Comparison of ENCODE assay signal across 20 cellular contexts in the genomic region with DNA sequence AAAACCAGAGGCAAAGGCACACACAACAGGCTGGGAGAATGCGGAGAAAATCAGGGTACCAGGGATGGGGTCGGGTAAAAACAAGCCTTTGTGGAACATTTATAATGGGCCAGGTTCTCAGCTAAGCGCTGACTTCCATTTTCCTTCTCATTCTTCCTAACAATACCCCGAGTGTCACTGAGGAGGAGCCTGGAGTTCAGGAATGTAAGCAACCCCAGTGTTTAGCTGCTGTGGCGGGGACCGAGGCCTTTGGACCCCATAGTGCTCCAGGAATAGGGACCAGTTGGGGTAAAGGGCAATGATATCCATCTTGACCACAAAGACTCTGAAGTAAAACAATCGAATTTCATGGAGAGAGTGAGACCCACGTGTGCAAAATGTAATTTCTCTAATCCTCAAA.
"Had no signal": no experiment of that assay in that cellular context is flagged by ENCODE, and none has a peak within 500 bp of the region (broad histone marks: within the 10 kb centered on the region; RNA-seq: fewer than 3 reads in every experiment).

No MANE protein-coding gene starts in this region.

- H3K9ac ChIP-seq: KMS-11, SK-N-SH had no signal

- H3K4me3 Mint-ChIP-seq: IgD-negative memory B cell had no signal

- ATAC-seq: K562 had no signal

- H3K4me1 Mint-ChIP-seq: IgD-negative memory B cell had no signal

- H3K36me3 Mint-ChIP-seq: IgD-negative memory B cell had no signal

- H3K9me3 ChIP-seq: SK-N-SH had no signal

- H3K27ac Mint-ChIP-seq: IgD-negative memory B cell had no signal

- H3K4me2 ChIP-seq: KMS-11, SK-N-SH had no signal

- H3K4me3 ChIP-seq: K562 had no signal

- DNase-seq: Kasumi-1, MM.1S, NCI-H1092 treated with DMSO at 0.1 percent for 48 hours, NCI-H1436, NCI-H187, NCI-H2029, NCI-H2081 treated with DMSO at 0.1 percent for 48 hours, NCI-H2171, NCI-H226, NCI-H446, NCI-H510A, NCI-H524 treated with DMSO at 0.1 percent for 48 hours, NCI-H69, NCI-H774, SHP77, SK-N-SH had no signal

- H3K27ac ChIP-seq: KMS-11, RWPE1 had no signal
